17 cellular contexts compared by ENCODE assay signal in the genomic region with DNA sequence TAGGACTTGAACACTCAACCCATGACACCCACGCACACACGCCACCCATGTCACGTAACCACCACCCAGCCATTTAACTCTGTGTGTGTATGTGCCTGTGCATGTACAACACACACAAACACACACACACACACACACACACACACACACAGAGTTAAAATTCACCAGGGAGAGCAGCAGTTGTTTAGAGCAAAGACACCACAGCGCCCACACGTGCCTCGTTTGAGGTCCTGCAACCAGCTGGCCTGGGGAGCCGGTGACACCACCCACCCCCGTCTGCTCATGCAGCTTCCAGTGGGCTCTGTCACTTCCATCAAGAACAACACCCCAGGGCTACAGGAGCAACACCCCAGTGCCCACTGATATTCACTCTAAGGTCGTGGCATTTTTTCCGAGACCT.
DNase-seq lines count a peak whose midpoint lies in the region; ATAC-seq and TF ChIP-seq lines count a peak whose summit lies in the region.
"Had no signal": no experiment of that assay in that cellular context is flagged by ENCODE, and none has a peak within 500 bp of the region (broad histone marks: within the 10 kb centered on the region; RNA-seq: fewer than 3 reads in every experiment).

No MANE protein-coding gene starts in this region.

- no peaks in the 10 kb centered on the region for H3K9me2 ChIP-seq in SK-N-SH
- no peaks in the 10 kb centered on the region for H3K9me2 ChIP-seq in PC-9 (ENCODE audit: insufficient read depth)

- H3K9ac ChIP-seq in SK-N-SH (no peak overlapping the region), neural progenitor cell (no peak overlapping the region)

- WGBS in SK-N-SH (ENCODE audit: low lambda C conversion rate) = 61% methylated on average over 10 of the region's 10 CpGs

- intact Hi-C loops in PC-9 (cut with micrococcal nuclease; ENCODE audit: unreplicated experiment) = no loop called here

- DNase-seq in SK-N-SH (peak; percentile 68), NB4 (ENCODE audit: low read depth) (peak; percentile 54), choroid plexus epithelial cell (ENCODE audit: low read depth) (peak; percentile 5), neural progenitor cell (ENCODE audit: low spot score) (peak; percentile 53), SKM-1 (lab: John Stamatoyannopoulos, UW; ENCODE audit: unreplicated experiment) (no peak), PC-9 (no peak)
- no peak for DNase-seq in activated CD8-positive, alpha-beta memory T cell treated with anti-CD3 and anti-CD28 coated beads, Interleukin-2, amount 10 ng/mL, durations not matched to agents 7 days and 5 days
- DNase-seq: activated CD4-positive, alpha-beta T cell treated with anti-CD3 and anti-CD28 coated beads, Interleukin-2, amount 10 ng/mL, durations not matched to agents 24 days and 14 days; activated T-cell treated with anti-CD3 and anti-CD28 coated beads, Interleukin-2, amount 50 U/mL, for 1 hour; DMS153; NCI-H2081 treated with DMSO at 0.1 percent for 48 hours; posterior cingulate gyrus; stimulated activated CD4-positive, alpha-beta T cell treated with anti-CD3 and anti-CD28 coated beads, Interleukin-12 subunit alpha, Interleukin-12 subunit beta, amount 100 ng/mL, for 4 hours; T-helper 2 cell had no signal

- no peak for TF ChIP-seq EP300 in SK-N-SH (IDR thresholded peaks at IDR 0.05; ENCODE audit: borderline replicate concordance in 1 of 2, low read depth in 1 of 2, low read length in 1 of 2)

- POLR2A ChIA-PET in SK-N-SH (lab: Yijun Ruan, JAX) (interaction anchor here (0.7 kb wide), 1 partner anchor 78 kb away, joined by 4 read pairs; no protein-coding TSS in a partner anchor), PC-9 (lab: Charles Lee; ENCODE audit: unreplicated experiment) (no interaction called here)

- H3K27ac Mint-ChIP-seq in neural progenitor cell = no peak overlapping the region
- H3K27ac Mint-ChIP-seq in activated CD8-positive, alpha-beta memory T cell treated with anti-CD3 and anti-CD28 coated beads, Interleukin-2, amount 10 ng/mL, durations not matched to agents 7 days and 5 days = no peak overlapping the region
- H3K27ac Mint-ChIP-seq: activated CD4-positive, alpha-beta T cell treated with anti-CD3 and anti-CD28 coated beads, Interleukin-2, amount 10 ng/mL, durations not matched to agents 24 days and 14 days had no signal

- no peak for TF ChIP-seq CTCF in SK-N-SH (IDR thresholded peaks at IDR 0.05)
- peak; percentile 45 for TF ChIP-seq CTCF in NB4 (IDR thresholded peaks at IDR 0.05; ENCODE audit: low read depth, low read length)
- peak; percentile 18 for TF ChIP-seq CTCF in choroid plexus epithelial cell (conservative IDR thresholded peaks at IDR 0.05; ENCODE audit: low read depth, low read length)
- TF ChIP-seq CTCF in neural progenitor cell (IDR thresholded peaks at IDR 0.05) = peak; percentile 46
- TF ChIP-seq CTCF in PC-9 (conservative IDR thresholded peaks at IDR 0.05) = no peak; the same call in 1 of the 2 replicates

- H2AFZ ChIP-seq in SK-N-SH (ENCODE audit: low read depth) (no peak overlapping the region), neural progenitor cell (replicated peaks) (no peak overlapping the region), PC-9 (no peak overlapping the region)

- peaks cover 6% of the 10 kb centered on the region for H3K27me3 Mint-ChIP-seq in neural progenitor cell (ENCODE audit: insufficient read depth, low read depth)
- H3K27me3 Mint-ChIP-seq in activated CD8-positive, alpha-beta memory T cell treated with anti-CD3 and anti-CD28 coated beads, Interleukin-2, amount 10 ng/mL, durations not matched to agents 7 days and 5 days = no peaks in the 10 kb centered on the region
- H3K27me3 Mint-ChIP-seq: activated CD4-positive, alpha-beta T cell treated with anti-CD3 and anti-CD28 coated beads, Interleukin-2, amount 10 ng/mL, durations not matched to agents 24 days and 14 days; central memory CD8-positive, alpha-beta T cell had no signal

- TF ChIP-seq POLR2A in NB4 (IDR thresholded peaks at IDR 0.05; ENCODE audit: extremely low read depth, insufficient read length) = no peak

- H3K4me1 ChIP-seq in SK-N-SH (ENCODE audit: control insufficient read depth in 1 of 2, insufficient read depth in 2 of 2, low read depth in 1 of 2, low read length in 1 of 2) (no peaks in the 10 kb centered on the region), neural progenitor cell (no peaks in the 10 kb centered on the region), PC-9 (replicated peaks; ENCODE audit: insufficient read depth) (no peaks in the 10 kb centered on the region)
- H3K4me1 ChIP-seq: HAP-1 had no signal

- H3K4me3 ChIP-seq in SK-N-SH (ENCODE audit: low read depth in 2 of 2, low read length in 1 of 2) = no peak overlapping the region
- no peak overlapping the region for H3K4me3 ChIP-seq in NB4 (ENCODE audit: low read depth, low read length)
- no peak overlapping the region for H3K4me3 ChIP-seq in choroid plexus epithelial cell (ENCODE audit: low read depth, low read length)
- H3K4me3 ChIP-seq in neural progenitor cell = no peak overlapping the region
- H3K4me3 ChIP-seq in PC-9 = no peak overlapping the region
- H3K4me3 ChIP-seq: HAP-1 had no signal

- peaks cover 11% of the 10 kb centered on the region for H3K9me3 Mint-ChIP-seq in neural progenitor cell
- peaks cover 6% of the 10 kb centered on the region for H3K9me3 Mint-ChIP-seq in activated CD8-positive, alpha-beta memory T cell treated with anti-CD3 and anti-CD28 coated beads, Interleukin-2, amount 10 ng/mL, durations not matched to agents 7 days and 5 days (ENCODE audit: low read depth)
- H3K9me3 Mint-ChIP-seq: central memory CD8-positive, alpha-beta T cell had no signal

- no peaks in the 10 kb centered on the region for H3K79me2 ChIP-seq in SK-N-SH (ENCODE audit: insufficient read depth)
- no peaks in the 10 kb centered on the region for H3K79me2 ChIP-seq in neural progenitor cell (ENCODE audit: low read depth)
- no peaks in the 10 kb centered on the region for H3K79me2 ChIP-seq in PC-9 (ENCODE audit: low read depth)

- no peaks in the 10 kb centered on the region for H3F3A ChIP-seq in SK-N-SH (replicated peaks; ENCODE audit: insufficient read depth)
- H3F3A ChIP-seq in neural progenitor cell (ENCODE audit: low read depth) = no peaks in the 10 kb centered on the region
- no peaks in the 10 kb centered on the region for H3F3A ChIP-seq in PC-9 (ENCODE audit: insufficient read depth, low read depth)

- no peak for ATAC-seq in SK-N-SH treated with all-trans-retinoic acid at 6 μM for 48 hours
- no peak for ATAC-seq in activated CD8-positive, alpha-beta memory T cell treated with anti-CD3 and anti-CD28 coated beads, Interleukin-2, amount 10 ng/mL, durations not matched to agents 7 days and 5 days

- H4K20me1 ChIP-seq in SK-N-SH (ENCODE audit: insufficient read depth) (no peaks in the 10 kb centered on the region), neural progenitor cell (ENCODE audit: low read depth) (no peaks in the 10 kb centered on the region), PC-9 (ENCODE audit: insufficient read depth) (no peaks in the 10 kb centered on the region; the same call in 1 of the 2 replicates)

- no peak overlapping the region for H3K4me3 Mint-ChIP-seq in neural progenitor cell
- no peak overlapping the region for H3K4me3 Mint-ChIP-seq in activated CD8-positive, alpha-beta memory T cell treated with anti-CD3 and anti-CD28 coated beads, Interleukin-2, amount 10 ng/mL, durations not matched to agents 7 days and 5 days
- H3K4me3 Mint-ChIP-seq: activated CD4-positive, alpha-beta T cell treated with anti-CD3 and anti-CD28 coated beads, Interleukin-2, amount 10 ng/mL, durations not matched to agents 24 days and 14 days; central memory CD8-positive, alpha-beta T cell had no signal

- peak; percentile 45 for TF ChIP-seq RAD21 in SK-N-SH (IDR thresholded peaks at IDR 0.05; ENCODE audit: low read length)

- CTCF ChIA-PET in SK-N-SH (lab: Yijun Ruan, JAX) (interaction anchor here (0.7 to 2.1 kb wide), 5 partner anchors 9 to 138 kb away, joined by 3 to 7 read pairs (median 3); no protein-coding TSS in a partner anchor), PC-9 (lab: Charles Lee) (no interaction called here)
- CTCF ChIA-PET in activated CD8-positive, alpha-beta memory T cell treated with anti-CD3 and anti-CD28 coated beads, Interleukin-2, amount 10 ng/mL, durations not matched to agents 7 days and 5 days (lab: Charles Lee) = no interaction called here

- H3K27me3 ChIP-seq in SK-N-SH (ENCODE audit: insufficient read depth) = no peaks in the 10 kb centered on the region
- H3K27me3 ChIP-seq in neural progenitor cell = no peaks in the 10 kb centered on the region
- H3K27me3 ChIP-seq in PC-9 (ENCODE audit: insufficient read depth, low read depth) = peaks cover 66% of the 10 kb centered on the region

- H3K9me3 ChIP-seq in SK-N-SH (no peaks in the 10 kb centered on the region), neural progenitor cell (ENCODE audit: low read depth) (peaks cover 9% of the 10 kb centered on the region), PC-9 (ENCODE audit: insufficient read depth, low read depth) (no peaks in the 10 kb centered on the region)

- no peaks in the 10 kb centered on the region for H3K4me1 Mint-ChIP-seq in neural progenitor cell
- H3K4me1 Mint-ChIP-seq in activated CD8-positive, alpha-beta memory T cell treated with anti-CD3 and anti-CD28 coated beads, Interleukin-2, amount 10 ng/mL, durations not matched to agents 7 days and 5 days = no peaks in the 10 kb centered on the region
- H3K4me1 Mint-ChIP-seq: activated CD4-positive, alpha-beta T cell treated with anti-CD3 and anti-CD28 coated beads, Interleukin-2, amount 10 ng/mL, durations not matched to agents 24 days and 14 days; central memory CD8-positive, alpha-beta T cell had no signal

- BruUV-seq in PC-9 (replicated peaks; lab: Mats Ljungman, UMichigan) = no TSS peak

- H3K36me3 ChIP-seq in SK-N-SH (replicated peaks in 1 of 2; ENCODE audit: control insufficient read depth in 1 of 2, insufficient read depth in 2 of 2, low read length in 1 of 2) (no peaks in the 10 kb centered on the region), neural progenitor cell (no peaks in the 10 kb centered on the region), PC-9 (ENCODE audit: low read depth) (no peaks in the 10 kb centered on the region)
- H3K36me3 ChIP-seq: HAP-1 had no signal

- H3K36me3 Mint-ChIP-seq in neural progenitor cell = no peaks in the 10 kb centered on the region
- no peaks in the 10 kb centered on the region for H3K36me3 Mint-ChIP-seq in activated CD8-positive, alpha-beta memory T cell treated with anti-CD3 and anti-CD28 coated beads, Interleukin-2, amount 10 ng/mL, durations not matched to agents 7 days and 5 days

- no peak overlapping the region for H3K27ac ChIP-seq in SK-N-SH (ENCODE audit: low read depth in 2 of 2, low read length in 1 of 2)
- H3K27ac ChIP-seq in neural progenitor cell = no peak overlapping the region
- no peak overlapping the region for H3K27ac ChIP-seq in PC-9

- H3K4me2 ChIP-seq in SK-N-SH (no peak overlapping the region), neural progenitor cell (no peak overlapping the region), PC-9 (no peak overlapping the region)

TF ChIP-seq in SK-N-SH, 30 proteins besides CTCF, POLR2A, EP300 and RAD21 (continues in another document):
- TF ChIP-seq NFIC (IDR thresholded peaks at IDR 0.05; ENCODE audit: borderline replicate concordance) (no peak), MXI1 (IDR thresholded peaks at IDR 0.05; ENCODE audit: low read depth, low read length) (no peak)

TF ChIP-seq in SK-N-SH treated with all-trans-retinoic acid at 6 μM for 48 hours, 23 proteins besides CTCF, POLR2A, EP300 and RAD21 (continues in another document):
- no peak for TF ChIP-seq ZFP30 (CRISPR knock-in tag; IDR thresholded peaks at IDR 0.05)

Comparison
In these comparisons a context has a peak if more than half of its experiments do, and no peak if none do; other contexts are left out.
1. DNase-seq: peak in SK-N-SH (single experiment), NB4 (single experiment), choroid plexus epithelial cell (single experiment) and neural progenitor cell (single experiment); none in SKM-1 (single experiment), activated CD8-positive, alpha-beta memory T cell treated with anti-CD3 and anti-CD28 coated beads, Interleukin-2, amount 10 ng/mL, durations not matched to agents 7 days and 5 days (single experiment) and PC-9 (0 of 2).
2. CTCF ChIP-seq: peak in NB4 (single experiment), choroid plexus epithelial cell (single experiment) and neural progenitor cell (single experiment); none in SK-N-SH (single experiment) and PC-9 (single experiment).